ENCODE assay signal across 10 cellular contexts in genomic region chr20:3686867-3687321, GRCh38. TPM values are rescaled to one million over a fixed set of nuclear protein-coding genes. Genes with fewer than 3 reads are reported as not detected.
DNase-seq lines count a peak whose midpoint lies in the region; ATAC-seq and TF ChIP-seq lines count a peak whose summit lies in the region.
"Had no signal": no experiment of that assay in that cellular context is flagged by ENCODE, and none has a peak within 500 bp of the region (broad histone marks: within the 10 kb centered on the region; RNA-seq: fewer than 3 reads in every experiment).

No MANE protein-coding gene starts in this region.

- TF ChIP-seq CTCF in heart left ventricle (IDR thresholded peaks at IDR 0.05) = peak in 2 of 12 donors; percentile 7 to 19

- no peaks in the 10 kb centered on the region for H3K36me3 Mint-ChIP-seq in activated T-cell treated with anti-CD3 and anti-CD28 coated beads, Interleukin-2, amount 50 U/mL, for 72 hours (ENCODE audit: insufficient read depth in 2 of 2)

- H3K27ac Mint-ChIP-seq in activated T-cell treated with anti-CD3 and anti-CD28 coated beads, Interleukin-2, amount 50 U/mL, for 72 hours = no peak overlapping the region
- H3K27ac Mint-ChIP-seq: activated CD8-positive, alpha-beta T cell treated with anti-CD3 and anti-CD28 coated beads, Interleukin-2, amount 10 ng/mL, durations not matched to agents 7 days and 5 days had no signal

- H3K9me3 Mint-ChIP-seq in activated T-cell treated with anti-CD3 and anti-CD28 coated beads, Interleukin-2, amount 50 U/mL, for 72 hours = no peaks in the 10 kb centered on the region

- peak overlapping the region in 9 of 12 donors; percentile 28 to 84 (median 59) for H3K27ac ChIP-seq in heart left ventricle

- intact Hi-C loops in heart left ventricle (cut with DNase I) = no loop called here

- H3K4me1 ChIP-seq in adipocyte (ENCODE audit: control insufficient read depth, insufficient read depth, low read length) (peaks cover 22% of the 10 kb centered on the region), heart left ventricle (peaks cover 0 to 21% (median 15%) of the 10 kb centered on the region in 12 donors)

- H3K36me3 ChIP-seq in adipocyte (ENCODE audit: control insufficient read depth, insufficient read depth, low read length, severe bottlenecking) (no peaks in the 10 kb centered on the region), heart left ventricle (peaks cover 0 to 14% (median 0%) of the 10 kb centered on the region in 9 donors)

- H3K4me3 ChIP-seq in adipocyte (ENCODE audit: low read length) (peak overlapping the region; percentile 51), heart left ventricle (no peak overlapping the region)

- H3K27me3 ChIP-seq in adipocyte (replicated peaks; ENCODE audit: control insufficient read depth, insufficient read depth, low read length) (no peaks in the 10 kb centered on the region), heart left ventricle (peaks cover 0 to 12% (median 6%) of the 10 kb centered on the region in 9 donors)

- peak overlapping the region; percentile 63 for H3K9ac ChIP-seq in adipocyte (ENCODE audit: low read length)

- no peaks in the 10 kb centered on the region for H3K4me1 Mint-ChIP-seq in activated T-cell treated with anti-CD3 and anti-CD28 coated beads, Interleukin-2, amount 50 U/mL, for 72 hours (ENCODE audit: low read depth)

- 20 to 35% (median 25%) methylated on average over 9 of the region's 9 CpGs for WGBS in heart left ventricle, 4 donors

- H3K27me3 Mint-ChIP-seq in activated T-cell treated with anti-CD3 and anti-CD28 coated beads, Interleukin-2, amount 50 U/mL, for 72 hours (ENCODE audit: low read depth) = peaks cover 50% of the 10 kb centered on the region

- H3K4me3 Mint-ChIP-seq in activated T-cell treated with anti-CD3 and anti-CD28 coated beads, Interleukin-2, amount 50 U/mL, for 72 hours = no peak overlapping the region
- H3K4me3 Mint-ChIP-seq: activated CD8-positive, alpha-beta T cell treated with anti-CD3 and anti-CD28 coated beads, Interleukin-2, amount 10 ng/mL, durations not matched to agents 7 days and 5 days had no signal

- H3K9me3 ChIP-seq in adipocyte (ENCODE audit: control insufficient read depth, low read length) (no peaks in the 10 kb centered on the region), heart left ventricle (no peaks in the 10 kb centered on the region)

- DNase-seq in EH (ENCODE audit: low read depth) = peak; percentile 97
- peak; percentile 98 for DNase-seq in adipocyte (ENCODE audit: low read depth)
- peak; percentile 78 to 89 (median 85) for DNase-seq in heart left ventricle
- peak; percentile 62 for DNase-seq in putamen (ENCODE audit: low spot score)
- no peak for DNase-seq in activated T-cell treated with anti-CD3 and anti-CD28 coated beads, Interleukin-2, amount 50 U/mL, for 72 hours
- no peak for DNase-seq in NCI-H1436 treated with DMSO at 0.1 percent for 48 hours (lab: John Stamatoyannopoulos, UW)
- DNase-seq in NK-92 (lab: John Stamatoyannopoulos, UW; ENCODE audit: unreplicated experiment) = no peak
- DNase-seq: activated CD8-positive, alpha-beta T cell treated with anti-CD3 and anti-CD28 coated beads, Interleukin-2, amount 10 ng/mL, durations not matched to agents 7 days and 5 days had no signal

- ATAC-seq in heart left ventricle (peak; percentile 85 to 92 (median 90)), HG03097 (IDR thresholded peaks at IDR 0.05; ENCODE audit: low FRiP score, unreplicated experiment) (no peak)
- ATAC-seq in activated T-cell treated with anti-CD3 and anti-CD28 coated beads, Interleukin-2, amount 50 U/mL, for 72 hours (replicated peaks in 1 of 2) = no peak
- ATAC-seq: activated CD8-positive, alpha-beta T cell treated with anti-CD3 and anti-CD28 coated beads, Interleukin-2, amount 10 ng/mL, durations not matched to agents 7 days and 5 days had no signal

- no peak for TF ChIP-seq POLR2A in heart left ventricle (IDR thresholded peaks at IDR 0.05)

RNA-seq across cellular contexts. Expression of gene ADAM33, which starts 5.1 kb away (rescaled TPM):
- 10 to 100 TPM in 2 of 9 donors, 1 to 10 TPM in 7; 2.3 to 10.7 (median 3.5) TPM for total RNA-seq in heart left ventricle
- 10 to 100 TPM in 1 of 2 donors, 1 to 10 TPM in 1; 3.2 to 21.2 TPM for polyA plus RNA-seq in heart left ventricle
- not detected for total RNA-seq in activated T-cell treated with anti-CD3 and anti-CD28 coated beads, Interleukin-2, amount 50 U/mL, for 72 hours
- total RNA-seq: activated CD8-positive, alpha-beta T cell treated with anti-CD3 and anti-CD28 coated beads, Interleukin-2, amount 10 ng/mL, durations not matched to agents 7 days and 5 days had no signal

RNA-seq across cellular contexts. Expression of gene GFRA4, which starts 23.7 kb away (rescaled TPM):
- total RNA-seq in heart left ventricle = not detected
- polyA plus RNA-seq in heart left ventricle = not detected
- total RNA-seq in activated T-cell treated with anti-CD3 and anti-CD28 coated beads, Interleukin-2, amount 50 U/mL, for 72 hours = not detected
- total RNA-seq: activated CD8-positive, alpha-beta T cell treated with anti-CD3 and anti-CD28 coated beads, Interleukin-2, amount 10 ng/mL, durations not matched to agents 7 days and 5 days; mononuclear cell had no signal

RNA-seq across cellular contexts. Expression of gene SIGLEC1, which starts 25.5 kb away (rescaled TPM):
- 10 to 100 TPM in 2 of 9 donors, 1 to 10 TPM in 7; 1.5 to 51.9 (median 5.7) TPM for total RNA-seq in heart left ventricle
- 1 to 10 TPM; 1.9 to 6.1 TPM for polyA plus RNA-seq in heart left ventricle
- under 1 TPM in 1 of 2 donors, not detected in 1; 0.02 TPM for total RNA-seq in activated T-cell treated with anti-CD3 and anti-CD28 coated beads, Interleukin-2, amount 50 U/mL, for 72 hours
- total RNA-seq: activated CD8-positive, alpha-beta T cell treated with anti-CD3 and anti-CD28 coated beads, Interleukin-2, amount 10 ng/mL, durations not matched to agents 7 days and 5 days had no signal

RNA-seq across cellular contexts. Expression of gene HSPA12B, which starts 45.6 kb away (rescaled TPM):
- 10 to 100 TPM; 10.4 to 35.7 (median 14.3) TPM for total RNA-seq in heart left ventricle
- polyA plus RNA-seq in heart left ventricle = 10 to 100 TPM; 11.8 to 17.3 TPM
- not detected for total RNA-seq in activated T-cell treated with anti-CD3 and anti-CD28 coated beads, Interleukin-2, amount 50 U/mL, for 72 hours
- total RNA-seq: activated CD8-positive, alpha-beta T cell treated with anti-CD3 and anti-CD28 coated beads, Interleukin-2, amount 10 ng/mL, durations not matched to agents 7 days and 5 days; mononuclear cell had no signal

Comparison
In these comparisons a context has a peak if more than half of its experiments do, and no peak if none do; other contexts are left out.
1. DNase-seq: peak in EH (single experiment), adipocyte (single experiment), heart left ventricle (5 of 5) and putamen (single experiment); none in activated T-cell treated with anti-CD3 and anti-CD28 coated beads, Interleukin-2, amount 50 U/mL, for 72 hours (0 of 2), NCI-H1436 treated with DMSO at 0.1 percent for 48 hours (single experiment) and NK-92 (single experiment).
2. ATAC-seq: peak in heart left ventricle (4 of 4); none in activated T-cell treated with anti-CD3 and anti-CD28 coated beads, Interleukin-2, amount 50 U/mL, for 72 hours (0 of 2) and HG03097 (single experiment).